9 cellular contexts compared by ENCODE assay signal in genomic region chr12:89960011-89960507, GRCh38.
A peak's percentile ranks its signal among the peaks of the same experiment; 100 is the strongest.
DNase-seq lines count a peak whose midpoint lies in the region; ATAC-seq, FAIRE-seq and TF ChIP-seq lines count a peak whose summit lies in the region.
"Had no signal": no experiment of that assay in that cellular context is flagged by ENCODE, and none has a peak within 500 bp of the region (broad histone marks: within the 10 kb centered on the region; RNA-seq: fewer than 3 reads in every experiment).

No MANE protein-coding gene starts in this region.

- no peaks in the 10 kb centered on the region for H3K36me3 ChIP-seq in HepG2 (replicated peaks in 1 of 2; ENCODE audit: control insufficient read depth in 1 of 2, insufficient read depth in 2 of 2, low read length in 2 of 2)

- POLR2A ChIA-PET in HepG2 (lab: Yijun Ruan, JAX), result no interaction called here

- H3K27me3 Mint-ChIP-seq in activated T-helper 17 cell treated with anti-CD3 and anti-CD28 coated beads, Interleukin-2, amount 50 U/mL, for 72 hours, result no peaks in the 10 kb centered on the region
- H3K27me3 Mint-ChIP-seq in stimulated activated memory B cell treated with anti-CD40 and anti-IgM and Interleukin-4, amounts not matched to agents 10 μg/mL and 1 μg/mL and 100 μg/mL, for 72 hours, result no peaks in the 10 kb centered on the region

- ATAC-seq in HG02870 (IDR thresholded peaks at IDR 0.05; ENCODE audit: unreplicated experiment), result peak; percentile 98
- ATAC-seq in activated T-helper 17 cell treated with anti-CD3 and anti-CD28 coated beads, Interleukin-2, amount 50 U/mL, for 72 hours (replicated peaks), result peak; percentile 98
- ATAC-seq in stimulated activated memory B cell treated with anti-CD40 and anti-IgM and Interleukin-4, amounts not matched to agents 10 μg/mL and 1 μg/mL and 100 μg/mL, for 72 hours, result peak; percentile 96
- no peak for ATAC-seq in HepG2

- CTCF ChIA-PET in HepG2 (lab: Yijun Ruan, JAX; ENCODE audit: low intra/inter-chr PET ratio, low total read pairs), result no interaction called here

- H2AFZ ChIP-seq in HepG2 (ENCODE audit: low read length), result no peak overlapping the region

- no peak for TF ChIP-seq RAD21 in HepG2 (CRISPR knock-in tag; IDR thresholded peaks at IDR 0.05)

- TF ChIP-seq EP300 in HepG2 (IDR thresholded peaks at IDR 0.05; ENCODE audit: low read depth in 2 of 2, low read length in 2 of 2), result no peak
- TF ChIP-seq EP300 in HepG2 (CRISPR knock-in tag; IDR thresholded peaks at IDR 0.05; ENCODE audit: borderline replicate concordance), result no peak

- H3K9ac ChIP-seq in HepG2 (ENCODE audit: insufficient read depth, low read depth, low read length), result no peak overlapping the region

- no peak overlapping the region for H3K4me2 ChIP-seq in HepG2 (ENCODE audit: low read depth, low read length)

- H3K4me1 Mint-ChIP-seq in activated T-helper 17 cell treated with anti-CD3 and anti-CD28 coated beads, Interleukin-2, amount 50 U/mL, for 72 hours, result peaks cover 16% of the 10 kb centered on the region
- H3K4me1 Mint-ChIP-seq in stimulated activated memory B cell treated with anti-CD40 and anti-IgM and Interleukin-4, amounts not matched to agents 10 μg/mL and 1 μg/mL and 100 μg/mL, for 72 hours, result peaks cover 50% of the 10 kb centered on the region

- H3K9me3 Mint-ChIP-seq in activated T-helper 17 cell treated with anti-CD3 and anti-CD28 coated beads, Interleukin-2, amount 50 U/mL, for 72 hours, result no peaks in the 10 kb centered on the region
- no peaks in the 10 kb centered on the region for H3K9me3 Mint-ChIP-seq in stimulated activated memory B cell treated with anti-CD40 and anti-IgM and Interleukin-4, amounts not matched to agents 10 μg/mL and 1 μg/mL and 100 μg/mL, for 72 hours

- no peaks in the 10 kb centered on the region for H3K36me3 Mint-ChIP-seq in activated T-helper 17 cell treated with anti-CD3 and anti-CD28 coated beads, Interleukin-2, amount 50 U/mL, for 72 hours (ENCODE audit: low read depth)
- peaks cover 12% of the 10 kb centered on the region for H3K36me3 Mint-ChIP-seq in stimulated activated memory B cell treated with anti-CD40 and anti-IgM and Interleukin-4, amounts not matched to agents 10 μg/mL and 1 μg/mL and 100 μg/mL, for 72 hours

- H3K79me2 ChIP-seq in HepG2 (ENCODE audit: insufficient read depth, low read length), result no peaks in the 10 kb centered on the region

- H4K20me1 ChIP-seq in HepG2 (ENCODE audit: insufficient read depth, low read length), result no peaks in the 10 kb centered on the region

- no peak overlapping the region for H3K27ac ChIP-seq in HepG2 (ENCODE audit: extremely low read length, insufficient read depth, low read length)

- BruUV-seq in HepG2 (replicated peaks; lab: Mats Ljungman, UMichigan), result no TSS peak

- peak overlapping the region; percentile 51 for H3K4me3 Mint-ChIP-seq in activated T-helper 17 cell treated with anti-CD3 and anti-CD28 coated beads, Interleukin-2, amount 50 U/mL, for 72 hours
- H3K4me3 Mint-ChIP-seq in stimulated activated memory B cell treated with anti-CD40 and anti-IgM and Interleukin-4, amounts not matched to agents 10 μg/mL and 1 μg/mL and 100 μg/mL, for 72 hours, result peak overlapping the region; percentile 72

- no peak for FAIRE-seq in HepG2 (lab: Jason Lieb, UNC)

- intact Hi-C loops in HepG2 (cut with micrococcal nuclease; ENCODE audit: unreplicated experiment), result no loop called here

- H3K27me3 ChIP-seq in HepG2 (ENCODE audit: control insufficient read depth in 1 of 2, insufficient read depth in 2 of 2, low read length in 2 of 2), result no peaks in the 10 kb centered on the region

- TF ChIP-seq POLR2A in HepG2 (IDR thresholded peaks at IDR 0.05; ENCODE audit: insufficient read depth in 1 of 2, low read depth in 2 of 2, low read length in 2 of 2), result no peak

- H3K9me3 ChIP-seq in HepG2 (ENCODE audit: low read length), result no peaks in the 10 kb centered on the region

- DNase-seq in activated T-cell treated with anti-CD3 and anti-CD28 coated beads, Interleukin-2, amount 50 U/mL, for 48 hours, result peak; percentile 36 to 39
- DNase-seq in activated T-cell treated with anti-CD3 and anti-CD28 coated beads for 4 hours (no peak), NCI-H1436 treated with DMSO at 0.1 percent for 48 hours (lab: John Stamatoyannopoulos, UW) (no peak), HepG2 (ENCODE audit: low spot score) (no peak), SIG-M5 treated with dmso at 0.1 percent for 504 hours (lab: John Stamatoyannopoulos, UW; ENCODE audit: unreplicated experiment) (no peak)
- DNase-seq: C1 segment of cervical spinal cord had no signal

- no peak overlapping the region for H3K4me3 ChIP-seq in HepG2 (replicated peaks in 1 of 3; ENCODE audit: insufficient read depth in 1 of 3, low read depth in 2 of 3, low read length in 3 of 3)

- in situ Hi-C loops in HepG2 (cut with HindIII; ENCODE audit: extremely low pct_ligation_motif_present, low pct_unique_long_range_greater_than_20kb), result loop anchor here (25.0 kb wide), 1 partner anchor 423 kb away; the partner anchor contains the start of gene POC1B

- WGBS in HepG2 (ENCODE audit: low lambda C conversion rate), result 3% methylated on average over 2 of the region's 2 CpGs

- TF ChIP-seq CTCF in HepG2 (CRISPR knock-in tag; IDR thresholded peaks at IDR 0.05), result no peak

- H3K4me1 ChIP-seq in HepG2 (ENCODE audit: insufficient read depth, low read length), result no peaks in the 10 kb centered on the region

- H3K27ac Mint-ChIP-seq in activated T-helper 17 cell treated with anti-CD3 and anti-CD28 coated beads, Interleukin-2, amount 50 U/mL, for 72 hours, result peak overlapping the region; percentile 81
- H3K27ac Mint-ChIP-seq in stimulated activated memory B cell treated with anti-CD40 and anti-IgM and Interleukin-4, amounts not matched to agents 10 μg/mL and 1 μg/mL and 100 μg/mL, for 72 hours, result peak overlapping the region; percentile 84

TF ChIP-seq in HepG2, 621 proteins besides CTCF, POLR2A, EP300 and RAD21 (continues in another document):
- TF ChIP-seq PHF20 (CRISPR knock-in tag; IDR thresholded peaks at IDR 0.05) (no peak), ZNF891 (CRISPR knock-in tag; IDR thresholded peaks at IDR 0.05) (no peak), ZNF720 (CRISPR knock-in tag; IDR thresholded peaks at IDR 0.05) (no peak), ZNF563 (CRISPR knock-in tag; IDR thresholded peaks at IDR 0.05) (no peak), FOXO4 (CRISPR knock-in tag; conservative IDR thresholded peaks at IDR 0.05) (no peak), ZMAT5 (CRISPR knock-in tag; IDR thresholded peaks at IDR 0.05; ENCODE audit: borderline replicate concordance, low read depth) (no peak), IRF9 (CRISPR knock-in tag; IDR thresholded peaks at IDR 0.05; ENCODE audit: borderline replicate concordance) (no peak), NFATC3 (CRISPR knock-in tag; IDR thresholded peaks at IDR 0.05) (no peak), ZFYVE20 (CRISPR knock-in tag; IDR thresholded peaks at IDR 0.05; ENCODE audit: borderline replicate concordance, low read depth) (no peak), KLF15 (CRISPR knock-in tag; IDR thresholded peaks at IDR 0.05; ENCODE audit: borderline replicate concordance) (no peak), ZNF333 (CRISPR knock-in tag; IDR thresholded peaks at IDR 0.05; ENCODE audit: borderline replicate concordance) (no peak), ZFP90 (CRISPR knock-in tag; IDR thresholded peaks at IDR 0.05; ENCODE audit: borderline replicate concordance) (no peak), XRCC5 (optimal IDR thresholded peaks at IDR 0.05; ENCODE audit: low read length) (no peak)
- TF ChIP-seq, protein P1, sequence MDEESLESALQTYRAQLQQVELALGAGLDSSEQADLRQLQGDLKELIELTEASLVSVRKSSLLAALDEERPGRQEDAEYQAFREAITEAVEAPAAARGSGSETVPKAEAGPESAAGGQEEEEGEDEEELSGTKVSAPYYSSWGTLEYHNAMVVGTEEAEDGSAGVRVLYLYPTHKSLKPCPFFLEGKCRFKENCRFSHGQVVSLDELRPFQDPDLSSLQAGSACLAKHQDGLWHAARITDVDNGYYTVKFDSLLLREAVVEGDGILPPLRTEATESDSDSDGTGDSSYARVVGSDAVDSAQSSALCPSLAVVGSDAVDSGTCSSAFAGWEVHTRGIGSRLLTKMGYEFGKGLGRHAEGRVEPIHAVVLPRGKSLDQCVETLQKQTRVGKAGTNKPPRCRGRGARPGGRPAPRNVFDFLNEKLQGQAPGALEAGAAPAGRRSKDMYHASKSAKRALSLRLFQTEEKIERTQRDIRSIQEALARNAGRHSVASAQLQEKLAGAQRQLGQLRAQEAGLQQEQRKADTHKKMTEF (CRISPR knock-in tag; IDR thresholded peaks at IDR 0.05), result no peak
- TF ChIP-seq, protein P2, sequence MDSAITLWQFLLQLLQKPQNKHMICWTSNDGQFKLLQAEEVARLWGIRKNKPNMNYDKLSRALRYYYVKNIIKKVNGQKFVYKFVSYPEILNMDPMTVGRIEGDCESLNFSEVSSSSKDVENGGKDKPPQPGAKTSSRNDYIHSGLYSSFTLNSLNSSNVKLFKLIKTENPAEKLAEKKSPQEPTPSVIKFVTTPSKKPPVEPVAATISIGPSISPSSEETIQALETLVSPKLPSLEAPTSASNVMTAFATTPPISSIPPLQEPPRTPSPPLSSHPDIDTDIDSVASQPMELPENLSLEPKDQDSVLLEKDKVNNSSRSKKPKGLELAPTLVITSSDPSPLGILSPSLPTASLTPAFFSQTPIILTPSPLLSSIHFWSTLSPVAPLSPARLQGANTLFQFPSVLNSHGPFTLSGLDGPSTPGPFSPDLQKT (CRISPR knock-in tag; IDR thresholded peaks at IDR 0.05; ENCODE audit: borderline replicate concordance), result no peak

Comparison
In these comparisons a context has a peak if more than half of its experiments do, and no peak if none do; other contexts are left out.
1. DNase-seq: peak in activated T-cell treated with anti-CD3 and anti-CD28 coated beads, Interleukin-2, amount 50 U/mL, for 48 hours (2 of 2); none in activated T-cell treated with anti-CD3 and anti-CD28 coated beads for 4 hours (single experiment), NCI-H1436 treated with DMSO at 0.1 percent for 48 hours (single experiment), HepG2 (single experiment) and SIG-M5 treated with dmso at 0.1 percent for 504 hours (single experiment).